Comparison of ENCODE assay signal across 20 cellular contexts in the genomic region with DNA sequence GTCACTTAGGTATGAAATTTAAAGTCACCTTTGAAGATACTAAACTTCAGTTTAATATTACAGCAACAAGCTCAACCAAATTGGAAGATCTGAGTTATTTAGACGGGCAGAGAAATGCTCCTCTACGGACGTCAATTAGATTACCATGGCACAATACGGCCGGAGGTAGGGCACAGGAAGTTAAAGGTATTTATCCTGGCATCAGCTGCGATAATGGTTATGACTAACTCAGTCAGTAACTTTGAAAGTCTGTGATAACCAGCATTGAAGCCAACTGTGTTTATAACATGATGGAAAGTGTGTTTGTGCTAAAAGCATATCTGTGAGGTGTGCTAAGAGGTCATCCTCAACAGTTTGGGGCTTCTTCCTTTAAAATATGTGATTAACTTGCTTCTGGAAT.
"Had no signal": no experiment of that assay in that cellular context is flagged by ENCODE, and none has a peak within 500 bp of the region (broad histone marks: within the 10 kb centered on the region; RNA-seq: fewer than 3 reads in every experiment).

No MANE protein-coding gene starts in this region.

- H3K27ac ChIP-seq: neural progenitor cell, prostate gland, suprapubic skin, transverse colon, uterus had no signal

- H3K36me3 ChIP-seq: neural progenitor cell, prostate gland, uterus had no signal

- H3K4me1 ChIP-seq: neural progenitor cell, prostate gland, uterus had no signal

- ATAC-seq: activated T-cell treated with anti-CD3 and anti-CD28 coated beads, Interleukin-2, amount 50 U/mL, for 4 hours; left ventricle myocardium superior; mucosa of descending colon; right cardiac atrium had no signal

- H3K27me3 ChIP-seq: neural progenitor cell, suprapubic skin, transverse colon, uterus had no signal

- H3K4me3 ChIP-seq: mucosa of descending colon, neural progenitor cell, prostate gland, suprapubic skin, transverse colon, uterus had no signal

- H3K9me3 ChIP-seq: mucosa of descending colon, prostate gland, suprapubic skin, transverse colon, uterus had no signal

- DNase-seq: activated CD4-positive, alpha-beta T cell treated with anti-CD3 and anti-CD28 coated beads, Interleukin-2, amount 10 ng/mL, durations not matched to agents 7 days and 5 days; activated CD4-positive, CD25-positive, alpha-beta regulatory T cell; activated CD8-positive, alpha-beta memory T cell treated with anti-CD3 and anti-CD28 coated beads, Interleukin-2, amount 50 U/mL, for 4 hours; activated naive CD4-positive, alpha-beta T cell treated with anti-CD3 and anti-CD28 coated beads for 36 hours; activated T-cell treated with anti-CD3 and anti-CD28 coated beads, Interleukin-2, amount 50 U/mL, for 4 hours; anterior cingulate cortex; foreskin melanocyte; head of caudate nucleus; kidney glomerular epithelial cell; left ventricle myocardium superior; mucosa of descending colon; naive B cell; right cardiac atrium; stimulated activated CD4-positive, alpha-beta T cell treated with anti-CD3 and anti-CD28 coated beads, Interleukin-2, amount 100 ng/mL, for 24 hours; T1000; transverse colon; uterus had no signal
